ENCODE assay signal across 12 cellular contexts in genomic region chr7:116569737-116570136, GRCh38. TPM values are rescaled to one million over a fixed set of nuclear protein-coding genes. Genes with fewer than 3 reads are reported as not detected.
DNase-seq lines count a peak whose midpoint lies in the region; FAIRE-seq and TF ChIP-seq lines count a peak whose summit lies in the region.
"Had no signal": no experiment of that assay in that cellular context is flagged by ENCODE, and none has a peak within 500 bp of the region (broad histone marks: within the 10 kb centered on the region; RNA-seq: fewer than 3 reads in every experiment).

No MANE protein-coding gene starts in this region.

- FAIRE-seq in bronchial epithelial cell (lab: Jason Lieb, UNC), result no peak

- H2AK5ac ChIP-seq in mesenchymal stem cell (ENCODE audit: low read length, severe bottlenecking), result no peak overlapping the region

- H2AFZ ChIP-seq in Loucy (ENCODE audit: low read length), result no peak overlapping the region
- H2AFZ ChIP-seq in mesenchymal stem cell (ENCODE audit: low read depth, low read length), result no peak overlapping the region

- no peak overlapping the region for H2BK15ac ChIP-seq in mesenchymal stem cell (ENCODE audit: low read depth, poor library complexity, severe bottlenecking)

- H3K4me1 ChIP-seq in Loucy (ENCODE audit: insufficient read depth, low read length, poor library complexity, severe bottlenecking) (peaks cover 31% of the 10 kb centered on the region), mesenchymal stem cell (ENCODE audit: control insufficient read depth, insufficient read depth, low read depth, low read length) (no peaks in the 10 kb centered on the region)

- no peak overlapping the region for H3K4me3 ChIP-seq in Loucy (ENCODE audit: low read length, poor library complexity, severe bottlenecking)
- no peak overlapping the region for H3K4me3 ChIP-seq in bronchial epithelial cell (ENCODE audit: low read depth, low read length)
- no peak overlapping the region for H3K4me3 ChIP-seq in mesenchymal stem cell (ENCODE audit: insufficient read depth in 1 of 2, low read depth in 1 of 2, low read length in 2 of 2)
- H3K4me3 ChIP-seq: esophagus muscularis mucosa, stomach had no signal

- H3K9ac ChIP-seq in Loucy (ENCODE audit: low read depth, low read length, poor library complexity, severe bottlenecking), result no peak overlapping the region
- H3K9ac ChIP-seq in mesenchymal stem cell (ENCODE audit: low read length), result peak overlapping the region; percentile 79

- peak overlapping the region; percentile 6 to 52 for H3K18ac ChIP-seq in mesenchymal stem cell (ENCODE audit: low read depth in 1 of 2, low read length in 2 of 2)

- H3K14ac ChIP-seq in mesenchymal stem cell (ENCODE audit: low read length in 2 of 2), result no peak overlapping the region

- no peaks in the 10 kb centered on the region for H4K20me1 ChIP-seq in Loucy (ENCODE audit: insufficient read depth, low read length, poor library complexity, severe bottlenecking)

- H3K79me2 ChIP-seq in Loucy (ENCODE audit: insufficient read depth, low read length), result no peaks in the 10 kb centered on the region

- no peaks in the 10 kb centered on the region for H3K9me2 ChIP-seq in Loucy (replicated peaks; ENCODE audit: low read depth, low read length)

- H3K4me2 ChIP-seq in Loucy (ENCODE audit: low read depth, low read length, poor library complexity, severe bottlenecking), result peak overlapping the region; percentile 5
- H3K4me2 ChIP-seq in mesenchymal stem cell (ENCODE audit: low read length, poor library complexity, severe bottlenecking), result no peak overlapping the region

- peak overlapping the region in 1 of 2 experiments; percentile 41 for H3K4ac ChIP-seq in mesenchymal stem cell (ENCODE audit: low read depth in 1 of 2, low read length in 2 of 2)

- no peaks in the 10 kb centered on the region for H3K27me3 ChIP-seq in Loucy (ENCODE audit: insufficient read depth, low read length, poor library complexity, severe bottlenecking)
- H3K27me3 ChIP-seq in bronchial epithelial cell (ENCODE audit: control insufficient read depth, insufficient read depth, low read length), result no peaks in the 10 kb centered on the region
- H3K27me3 ChIP-seq in mesenchymal stem cell (ENCODE audit: control insufficient read depth in 1 of 2, insufficient read depth in 1 of 2, low read length in 2 of 2), result no peaks in the 10 kb centered on the region
- H3K27me3 ChIP-seq: esophagus muscularis mucosa, stomach had no signal

- no peak overlapping the region for H2BK12ac ChIP-seq in mesenchymal stem cell (ENCODE audit: low read length in 2 of 2)

- no peak overlapping the region for H4K8ac ChIP-seq in mesenchymal stem cell (ENCODE audit: low read length)

- no peak overlapping the region for H4K91ac ChIP-seq in mesenchymal stem cell (ENCODE audit: low read length)

- TF ChIP-seq CTCF in Loucy (conservative IDR thresholded peaks at IDR 0.05; ENCODE audit: low read length) (no peak), bronchial epithelial cell (IDR thresholded peaks at IDR 0.05; ENCODE audit: insufficient read depth, low read length, severe bottlenecking) (no peak)

- H3K9me3 ChIP-seq in Loucy (ENCODE audit: insufficient read depth, low read depth, low read length) (no peaks in the 10 kb centered on the region), mesenchymal stem cell (ENCODE audit: control insufficient read depth, low read length) (no peaks in the 10 kb centered on the region)
- H3K9me3 ChIP-seq: esophagus muscularis mucosa, stomach had no signal

- H3F3A ChIP-seq in Loucy (ENCODE audit: low read depth), result no peaks in the 10 kb centered on the region

- peak; percentile 72 for DNase-seq in AG20443 (ENCODE audit: low spot score)
- DNase-seq in bronchial epithelial cell (ENCODE audit: low read depth), result peak; percentile 89
- DNase-seq in mesenchymal stem cell, result peak; percentile 53
- no peak for DNase-seq in caudate nucleus (lab: John Stamatoyannopoulos, UW)
- DNase-seq in SKM-1 (lab: John Stamatoyannopoulos, UW; ENCODE audit: unreplicated experiment), result no peak
- no peak for DNase-seq in RKO (ENCODE audit: low spot score)
- no peak for DNase-seq in NCI-H748 treated with DMSO at 0.1 percent for 48 hours (lab: John Stamatoyannopoulos, UW)
- DNase-seq: activated CD4-positive, alpha-beta T cell treated with anti-CD3 and anti-CD28 coated beads, Interleukin-2, amount 50 U/mL, for 1 hour; NCI-H2107; stomach had no signal

- H3K27ac ChIP-seq in mesenchymal stem cell (ENCODE audit: low read length, poor library complexity, severe bottlenecking) (peak overlapping the region; percentile 31), caudate nucleus (ENCODE audit: low read depth, low read length) (no peak overlapping the region)
- H3K27ac ChIP-seq: esophagus muscularis mucosa, stomach had no signal

- no peak overlapping the region for H2BK120ac ChIP-seq in mesenchymal stem cell (ENCODE audit: low read depth, low read length)

- 12% methylated on average over 3 of the region's 3 CpGs for whole genome bisulfite sequencing in mesenchymal stem cell

- no peak overlapping the region for H2BK5ac ChIP-seq in mesenchymal stem cell (ENCODE audit: low read depth, low read length, poor library complexity, severe bottlenecking)

- H3K23ac ChIP-seq in mesenchymal stem cell (ENCODE audit: low read length in 2 of 2), result no peak overlapping the region

- H3K79me1 ChIP-seq in mesenchymal stem cell (replicated peaks; ENCODE audit: low read length, poor library complexity, severe bottlenecking), result no peaks in the 10 kb centered on the region

- no peaks in the 10 kb centered on the region for H3K36me3 ChIP-seq in Loucy (ENCODE audit: insufficient read depth, low read length)
- no peaks in the 10 kb centered on the region for H3K36me3 ChIP-seq in bronchial epithelial cell (ENCODE audit: control insufficient read depth, insufficient read depth, low read length)
- H3K36me3 ChIP-seq in mesenchymal stem cell (ENCODE audit: control insufficient read depth in 1 of 2, insufficient read depth in 2 of 2, low read depth in 1 of 2, low read length in 2 of 2), result no peaks in the 10 kb centered on the region
- H3K36me3 ChIP-seq: esophagus muscularis mucosa, stomach had no signal

RNA-seq across cellular contexts. Expression of gene CAV1, which starts 44.9 kb away (rescaled TPM):
- 91.5 and 157 TPM in 2 replicates for total RNA-seq in bronchial epithelial cell
- polyA plus RNA-seq in mesenchymal stem cell (2013, experiment 1 of 2), result 281 TPM
- 300 TPM for polyA plus RNA-seq in mesenchymal stem cell (2013, experiment 2 of 2)

Comparison
In these comparisons a context has a peak if more than half of its experiments do, and no peak if none do; other contexts are left out.
1. DNase-seq: peak in AG20443 (single experiment), bronchial epithelial cell (single experiment) and mesenchymal stem cell (single experiment); none in caudate nucleus (0 of 61), SKM-1 (single experiment), RKO (single experiment) and NCI-H748 treated with DMSO at 0.1 percent for 48 hours (single experiment).